In genomic region chr1:53408013-53408754, GRCh38 we compare ENCODE assay signal across 22 cellular contexts. TPM values are rescaled to one million over a fixed set of nuclear protein-coding genes. Genes with fewer than 3 reads are reported as not detected.
DNase-seq lines count a peak whose midpoint lies in the region; ATAC-seq, FAIRE-seq and TF ChIP-seq lines count a peak whose summit lies in the region.
"Had no signal": no experiment of that assay in that cellular context is flagged by ENCODE, and none has a peak within 500 bp of the region (broad histone marks: within the 10 kb centered on the region; RNA-seq: fewer than 3 reads in every experiment).

No MANE protein-coding gene starts in this region.

- peak; percentile 16 for ATAC-seq in activated T-helper 17 cell treated with anti-CD3 and anti-CD28 coated beads, Interleukin-2, amount 50 U/mL, for 72 hours (replicated peaks)
- ATAC-seq in HG03460 (IDR thresholded peaks at IDR 0.05; ENCODE audit: unreplicated experiment) (no peak), HG03039 (IDR thresholded peaks at IDR 0.05; ENCODE audit: unreplicated experiment) (no peak)

- DNase-seq in GM12865 (ENCODE audit: low read depth) (peak; percentile 57), neural crest cell (ENCODE audit: low read depth, low spot score) (no peak), epidermal melanocyte (ENCODE audit: insufficient read length, low spot score) (no peak), small intestine (no peak)
- DNase-seq: activated naive CD4-positive, alpha-beta T cell treated with anti-CD3 and anti-CD28 coated beads, Interleukin-2, amount 50 U/mL, for 16 hours; BE2C; effector memory CD4-positive, alpha-beta T cell; foreskin fibroblast; naive B cell; NCI-H2029; NCI-H524; OCI-M1; SK-N-SH; stimulated activated CD4-positive, alpha-beta T cell treated with anti-CD3 and anti-CD28 coated beads, Interleukin-2, amount 100 ng/mL, for 24 hours; upper lobe of left lung had no signal

- H3K27ac Mint-ChIP-seq in activated T-helper 17 cell treated with anti-CD3 and anti-CD28 coated beads, Interleukin-2, amount 50 U/mL, for 72 hours: peak overlapping the region; percentile 88
- H3K27ac Mint-ChIP-seq in neural crest cell (ENCODE audit: unreplicated experiment): peak overlapping the region; percentile 24

- H4K20me1 ChIP-seq in BLaER1 treated with 17β-estradiol and CSF1 and Interleukin-3, amounts not matched to agents 10 nM and 100 nM: no peaks in the 10 kb centered on the region

- peak overlapping the region in 3 of 11 experiments; percentile 48 to 64 (median 56); a peak in 5 of 22 replicates for H3K27ac ChIP-seq in BLaER1 treated with 17β-estradiol and CSF1 and Interleukin-3, amounts not matched to agents 10 nM and 100 nM
- H3K27ac ChIP-seq in small intestine (ENCODE audit: low read depth in 1 of 2, low read length in 1 of 2): no peak overlapping the region
- H3K27ac ChIP-seq: cardiac muscle cell, right atrium auricular region, upper lobe of left lung had no signal

- H3K9me3 Mint-ChIP-seq in activated T-helper 17 cell treated with anti-CD3 and anti-CD28 coated beads, Interleukin-2, amount 50 U/mL, for 72 hours: no peaks in the 10 kb centered on the region
- no peaks in the 10 kb centered on the region for H3K9me3 Mint-ChIP-seq in neural crest cell
- H3K9me3 Mint-ChIP-seq: naive B cell had no signal

- no peaks in the 10 kb centered on the region for H3K36me3 Mint-ChIP-seq in activated T-helper 17 cell treated with anti-CD3 and anti-CD28 coated beads, Interleukin-2, amount 50 U/mL, for 72 hours (ENCODE audit: low read depth)
- H3K36me3 Mint-ChIP-seq in neural crest cell (ENCODE audit: low read depth): no peaks in the 10 kb centered on the region
- H3K36me3 Mint-ChIP-seq: naive B cell had no signal

- H3K9me3 ChIP-seq in BLaER1 treated with 17β-estradiol and CSF1 and Interleukin-3, amounts not matched to agents 10 nM and 100 nM (replicated peaks in 1 of 11): peaks cover 0 to under 1% (median 0%) of the 10 kb centered on the region in 11 experiments; a peak in 4 of 22 replicates
- H3K9me3 ChIP-seq in small intestine (ENCODE audit: control insufficient read depth, low read depth): no peaks in the 10 kb centered on the region
- H3K9me3 ChIP-seq: BE2C, right atrium auricular region, SK-N-SH, upper lobe of left lung had no signal

- peaks cover 16 to 28% (median 24%) of the 10 kb centered on the region in 10 experiments; a peak in 19 of 20 replicates for H3K4me1 ChIP-seq in BLaER1 treated with 17β-estradiol and CSF1 and Interleukin-3, amounts not matched to agents 10 nM and 100 nM
- no peaks in the 10 kb centered on the region for H3K4me1 ChIP-seq in small intestine (ENCODE audit: control insufficient read depth in 2 of 2, insufficient read depth in 1 of 2, low read depth in 1 of 2, low read length in 1 of 2)
- H3K4me1 ChIP-seq: right atrium auricular region had no signal

- WGBS in small intestine, 3 donors: 91 to 94% (median 93%) methylated on average over 6 of the region's 6 CpGs

- no peaks in the 10 kb centered on the region for H3K27me3 Mint-ChIP-seq in activated T-helper 17 cell treated with anti-CD3 and anti-CD28 coated beads, Interleukin-2, amount 50 U/mL, for 72 hours
- H3K27me3 Mint-ChIP-seq in neural crest cell (ENCODE audit: low read depth): peaks cover 6% of the 10 kb centered on the region

- H3K27me3 ChIP-seq in BLaER1 treated with 17β-estradiol and CSF1 and Interleukin-3, amounts not matched to agents 10 nM and 100 nM: peaks cover 0 to 15% (median 0%) of the 10 kb centered on the region in 11 experiments; a peak in 5 of 22 replicates
- H3K27me3 ChIP-seq in small intestine (ENCODE audit: control insufficient read depth in 2 of 2, insufficient read depth in 2 of 2, low read length in 2 of 2): no peaks in the 10 kb centered on the region
- H3K27me3 ChIP-seq: BE2C, right atrium auricular region, upper lobe of left lung had no signal

- peak overlapping the region in 3 of 11 experiments; percentile 44 to 57 (median 54); a peak in 2 of 22 replicates for H3K9ac ChIP-seq in BLaER1 treated with 17β-estradiol and CSF1 and Interleukin-3, amounts not matched to agents 10 nM and 100 nM
- H3K9ac ChIP-seq: SK-N-SH had no signal

- no peak overlapping the region for H3K4me3 ChIP-seq in BLaER1 treated with 17β-estradiol and CSF1 and Interleukin-3, amounts not matched to agents 10 nM and 100 nM
- H3K4me3 ChIP-seq in GM12865 (ENCODE audit: low read depth, low read length) (no peak overlapping the region), small intestine (ENCODE audit: low read depth in 1 of 2, low read length in 2 of 2) (no peak overlapping the region)
- H3K4me3 ChIP-seq: cardiac muscle cell, right atrium auricular region, upper lobe of left lung had no signal

- H3K4me1 Mint-ChIP-seq in activated T-helper 17 cell treated with anti-CD3 and anti-CD28 coated beads, Interleukin-2, amount 50 U/mL, for 72 hours: peaks cover 20% of the 10 kb centered on the region
- peaks cover 31% of the 10 kb centered on the region for H3K4me1 Mint-ChIP-seq in neural crest cell

- no peak for TF ChIP-seq CTCF in GM12865 (IDR thresholded peaks at IDR 0.05; ENCODE audit: insufficient read depth, low read depth, low read length, missing control alignments)
- no peak for TF ChIP-seq CTCF in neural crest cell (conservative IDR thresholded peaks at IDR 0.05)

- no peak for FAIRE-seq in small intestine (lab: Jason Lieb, UNC)

- H3K4me2 ChIP-seq in BLaER1 treated with 17β-estradiol and CSF1 and Interleukin-3, amounts not matched to agents 10 nM and 100 nM: peak overlapping the region in 9 of 11 experiments; percentile 63 to 93 (median 79); a peak in 19 of 22 replicates
- H3K4me2 ChIP-seq: SK-N-SH had no signal

- H3K4me3 Mint-ChIP-seq in activated T-helper 17 cell treated with anti-CD3 and anti-CD28 coated beads, Interleukin-2, amount 50 U/mL, for 72 hours: no peak overlapping the region
- H3K4me3 Mint-ChIP-seq in neural crest cell: no peak overlapping the region
- H3K4me3 Mint-ChIP-seq: naive B cell had no signal

- H3K36me3 ChIP-seq in BLaER1 treated with 17β-estradiol and CSF1 and Interleukin-3, amounts not matched to agents 10 nM and 100 nM: no peaks in the 10 kb centered on the region
- H3K36me3 ChIP-seq in small intestine (ENCODE audit: control insufficient read depth in 2 of 2, insufficient read depth in 2 of 2, low read length in 2 of 2): no peaks in the 10 kb centered on the region
- H3K36me3 ChIP-seq: BE2C, cardiac muscle cell, right atrium auricular region, upper lobe of left lung had no signal

RNA-seq across cellular contexts. Expression of gene DMRTB1, which starts 51.0 kb away (rescaled TPM):
- total RNA-seq in activated T-helper 17 cell treated with anti-CD3 and anti-CD28 coated beads, Interleukin-2, amount 50 U/mL, for 72 hours: not detected
- total RNA-seq in neural crest cell: not detected in 2 replicates
- not detected for polyA plus RNA-seq in small intestine
- total RNA-seq: cardiac muscle cell, liver, right atrium auricular region, upper lobe of left lung had no signal
- polyA plus RNA-seq: cardiac muscle cell, liver, SK-N-SH had no signal
